ENCODE assay signal across 21 cellular contexts in genomic region chr2:65671670-65672069, GRCh38.
DNase-seq lines count a peak whose midpoint lies in the region; TF ChIP-seq lines count a peak whose summit lies in the region.
"Had no signal": no experiment of that assay in that cellular context is flagged by ENCODE, and none has a peak within 500 bp of the region (broad histone marks: within the 10 kb centered on the region; RNA-seq: fewer than 3 reads in every experiment).

No MANE protein-coding gene starts in this region.

- H2AFZ ChIP-seq in H9 (ENCODE audit: low read length) (no peak overlapping the region), OCI-LY3 (ENCODE audit: low read depth, low read length) (no peak overlapping the region), neuronal stem cell (ENCODE audit: low read length) (no peak overlapping the region)

- TF ChIP-seq CTCF in GM12873 (IDR thresholded peaks at IDR 0.05; ENCODE audit: insufficient read depth, low read depth, low read length, missing control alignments) (peak; percentile 28), H9 (conservative IDR thresholded peaks at IDR 0.05) (peak; percentile 34; the same call in 2 of the 3 replicates), OCI-LY3 (IDR thresholded peaks at IDR 0.05; ENCODE audit: low read depth, low read length) (peak; percentile 18; the same call in 1 of the 2 replicates)

- H4K91ac ChIP-seq in H9 (ENCODE audit: insufficient read length, low read depth, low read length) (no peak overlapping the region), neuronal stem cell (ENCODE audit: low read depth, low read length, poor library complexity) (no peak overlapping the region)

- H3K14ac ChIP-seq in H9 (ENCODE audit: insufficient read depth, low read length), result no peak overlapping the region
- no peak overlapping the region for H3K14ac ChIP-seq in neuronal stem cell (ENCODE audit: low read length)

- DNase-seq in H9 (no peak), neuronal stem cell (ENCODE audit: low spot score) (no peak), GM19240 (ENCODE audit: insufficient read length, low spot score) (no peak)
- no peak for DNase-seq in stimulated activated CD4-positive, alpha-beta T cell treated with anti-CD3 and anti-CD28 coated beads, Interleukin-12 subunit alpha, Interleukin-12 subunit beta, amount 100 ng/mL, for 4 hours
- DNase-seq in CD4-positive, alpha-beta memory T cell, result no peak
- DNase-seq: CD4-positive, CD25-positive, alpha-beta regulatory T cell; COR-L47; DMS 273 treated with DMSO at 0.1 percent for 48 hours; KBM-7; MM.1S; NCI-H1048; NCI-H1417 treated with DMSO at 0.1 percent for 48 hours; NCI-H187; NCI-H2107; NCI-H446 treated with DMSO at 0.1 percent for 48 hours; PC-3; RPMI8226; SHP77; T-helper 17 cell had no signal

- H3K36me3 ChIP-seq in OCI-LY3 (replicated peaks; ENCODE audit: low read depth, low read length) (peaks cover 3% of the 10 kb centered on the region), neuronal stem cell (replicated peaks in 1 of 2; ENCODE audit: control insufficient read depth in 2 of 2, insufficient read depth in 2 of 2, low read length in 2 of 2) (no peaks in the 10 kb centered on the region)
- no peaks in the 10 kb centered on the region for H3K36me3 ChIP-seq in CD4-positive, alpha-beta memory T cell (ENCODE audit: insufficient read depth, low read length)

- no peaks in the 10 kb centered on the region for H3K23me2 ChIP-seq in H9 (ENCODE audit: insufficient read length, low read depth, low read length, poor library complexity, severe bottlenecking)

- H2BK120ac ChIP-seq in H9 (ENCODE audit: low read depth, low read length, poor library complexity, severe bottlenecking), result no peak overlapping the region
- no peak overlapping the region for H2BK120ac ChIP-seq in neuronal stem cell (ENCODE audit: low read depth, low read length)

- no peaks in the 10 kb centered on the region for H3K79me1 ChIP-seq in H9 (ENCODE audit: insufficient read depth, low read depth, low read length, poor library complexity, severe bottlenecking)
- H3K79me1 ChIP-seq in neuronal stem cell (ENCODE audit: low read depth, low read length), result no peaks in the 10 kb centered on the region

- H3K4me1 ChIP-seq in H9 (ENCODE audit: insufficient read depth, low read length), result no peaks in the 10 kb centered on the region; the same call in 1 of the 2 replicates
- peaks cover 1% of the 10 kb centered on the region for H3K4me1 ChIP-seq in OCI-LY3 (ENCODE audit: low read length)
- peaks cover 0 to 3% of the 10 kb centered on the region in 2 donors for H3K4me1 ChIP-seq in neuronal stem cell (ENCODE audit: control insufficient read depth in 2 of 2, insufficient read depth in 1 of 2, low read depth in 1 of 2, low read length in 2 of 2)
- H3K4me1 ChIP-seq in CD4-positive, alpha-beta memory T cell (ENCODE audit: insufficient read depth, low read length), result no peaks in the 10 kb centered on the region

- no peaks in the 10 kb centered on the region for H3K27me3 ChIP-seq in H9 (ENCODE audit: insufficient read depth, low read length)
- H3K27me3 ChIP-seq in OCI-LY3 (ENCODE audit: low read depth, low read length), result no peaks in the 10 kb centered on the region
- no peaks in the 10 kb centered on the region for H3K27me3 ChIP-seq in neuronal stem cell (ENCODE audit: control insufficient read depth in 3 of 3, insufficient read depth in 3 of 3, low read depth in 1 of 3, low read length in 3 of 3)
- no peaks in the 10 kb centered on the region for H3K27me3 ChIP-seq in CD4-positive, alpha-beta memory T cell (ENCODE audit: insufficient read depth, low read length)

- POLR2A ChIA-PET in CD4-positive, alpha-beta memory T cell (lab: Charles Lee; ENCODE audit: partially characterized antibody), result no interaction called here

- H3K9me3 Mint-ChIP-seq in H9, result peaks cover 27 to 30% of the 10 kb centered on the region in 2 experiments
- peaks cover 6 to 39% (median 15%) of the 10 kb centered on the region in 8 donors for H3K9me3 Mint-ChIP-seq in CD4-positive, alpha-beta memory T cell

- H3K4me3 ChIP-seq in OCI-LY3 (ENCODE audit: low read length), result no peak overlapping the region
- no peak overlapping the region for H3K4me3 ChIP-seq in neuronal stem cell (ENCODE audit: low read length in 2 of 2)
- H3K4me3 ChIP-seq in CD4-positive, alpha-beta memory T cell (ENCODE audit: low read length in 2 of 2), result no peak overlapping the region

- no peak overlapping the region for H3K9ac ChIP-seq in H9 (ENCODE audit: extremely low read depth, insufficient read length, low read length)
- no peak overlapping the region for H3K9ac ChIP-seq in OCI-LY3 (ENCODE audit: low read length)
- H3K9ac ChIP-seq in neuronal stem cell (ENCODE audit: low read depth, low read length, poor library complexity), result no peak overlapping the region

- H3K4me3 Mint-ChIP-seq in H9, result no peak overlapping the region
- no peak overlapping the region for H3K4me3 Mint-ChIP-seq in CD4-positive, alpha-beta memory T cell
- H3K4me3 Mint-ChIP-seq: CD4-positive, CD25-positive, alpha-beta regulatory T cell; T-helper 17 cell had no signal

- no peak overlapping the region for H2BK12ac ChIP-seq in H9 (ENCODE audit: insufficient read length, low read depth, low read length)
- no peak overlapping the region for H2BK12ac ChIP-seq in neuronal stem cell (ENCODE audit: low read length)

- peaks cover 7% of the 10 kb centered on the region for H3K27me3 Mint-ChIP-seq in H9 (ENCODE audit: low read depth)
- peaks cover 0 to 4% of the 10 kb centered on the region in 2 donors for H3K27me3 Mint-ChIP-seq in CD4-positive, alpha-beta memory T cell

- H3K4ac ChIP-seq in H9 (ENCODE audit: low read depth, low read length), result no peak overlapping the region
- no peak overlapping the region for H3K4ac ChIP-seq in neuronal stem cell (ENCODE audit: low read length)

- H2BK15ac ChIP-seq in H9 (ENCODE audit: low read depth, low read length) (no peak overlapping the region), neuronal stem cell (ENCODE audit: low read length) (no peak overlapping the region)

- no peak overlapping the region for H4K8ac ChIP-seq in H9 (replicated peaks; ENCODE audit: insufficient read length, low read depth, low read length)
- no peak overlapping the region for H4K8ac ChIP-seq in neuronal stem cell (ENCODE audit: low read depth, low read length)

- no peak overlapping the region for H2BK20ac ChIP-seq in H9 (ENCODE audit: low read depth, low read length, poor library complexity, severe bottlenecking)

- no peak overlapping the region for H4K5ac ChIP-seq in H9 (ENCODE audit: insufficient read length, low read depth, low read length)

- no peak overlapping the region for H3K18ac ChIP-seq in H9 (ENCODE audit: insufficient read length, low read depth, low read length)
- H3K18ac ChIP-seq in neuronal stem cell (ENCODE audit: low read length), result peak overlapping the region; percentile 35

- no peak overlapping the region for H2AK5ac ChIP-seq in H9 (ENCODE audit: insufficient read length, low read length)
- H2AK5ac ChIP-seq in neuronal stem cell (ENCODE audit: low read depth, low read length), result no peak overlapping the region

- no peaks in the 10 kb centered on the region for H3K79me2 ChIP-seq in H9 (ENCODE audit: insufficient read depth, low read length)
- H3K79me2 ChIP-seq in OCI-LY3 (ENCODE audit: low read length), result no peaks in the 10 kb centered on the region

- CTCF ChIA-PET in CD4-positive, alpha-beta memory T cell (lab: Charles Lee; ENCODE audit: partially characterized antibody), result no interaction called here

- no peak overlapping the region for H2BK5ac ChIP-seq in H9 (ENCODE audit: insufficient read length, low read length)
- no peak overlapping the region for H2BK5ac ChIP-seq in neuronal stem cell (ENCODE audit: low read length)

- H3K56ac ChIP-seq in H9 (ENCODE audit: insufficient read length, low read depth, low read length), result no peak overlapping the region

- H4K20me1 ChIP-seq in H9 (ENCODE audit: control insufficient read depth, insufficient read depth, insufficient read length) (no peaks in the 10 kb centered on the region), OCI-LY3 (ENCODE audit: insufficient read depth, low read length) (no peaks in the 10 kb centered on the region)

- H3K36me3 Mint-ChIP-seq in H9 (ENCODE audit: insufficient read depth in 1 of 3, low read depth in 3 of 3), result peaks cover 8 to 37% (median 16%) of the 10 kb centered on the region in 3 experiments; a peak in 6 of 7 replicates
- H3K36me3 Mint-ChIP-seq in CD4-positive, alpha-beta memory T cell, result no peaks in the 10 kb centered on the region
- H3K36me3 Mint-ChIP-seq: CD4-positive, CD25-positive, alpha-beta regulatory T cell had no signal

- no peak overlapping the region for H3K27ac Mint-ChIP-seq in H9
- H3K27ac Mint-ChIP-seq in CD4-positive, alpha-beta memory T cell, result peak overlapping the region in 1 of 7 donors; percentile 19
- H3K27ac Mint-ChIP-seq: CD4-positive, CD25-positive, alpha-beta regulatory T cell; T-helper 17 cell had no signal

- H3T11ph ChIP-seq in H9 (ENCODE audit: low read length), result no peak overlapping the region

- no CpG with 5 or more reads among the region's 1 CpG for WGBS in H9 (ENCODE audit: extremely low coverage, insufficient read length, low lambda C conversion rate)
- no CpG with 5 or more reads among the region's 1 CpG for WGBS in neuronal stem cell (ENCODE audit: extremely low coverage in 2 of 2, insufficient read length in 2 of 2, insufficient replicate concordance in 1 of 2), 2 donors

- no peak overlapping the region for H3K23ac ChIP-seq in H9 (ENCODE audit: insufficient read length, low read depth, low read length)
- no peak overlapping the region for H3K23ac ChIP-seq in neuronal stem cell (ENCODE audit: low read depth, low read length, poor library complexity)

- H3K9me3 ChIP-seq in H9 (ENCODE audit: control insufficient read depth, low read depth, low read length) (peaks cover 10% of the 10 kb centered on the region), OCI-LY3 (ENCODE audit: insufficient read depth, low read length) (peaks cover 13% of the 10 kb centered on the region; the same call in 1 of the 2 replicates), neuronal stem cell (replicated peaks in 1 of 2; ENCODE audit: control insufficient read depth in 2 of 2, insufficient read depth in 1 of 2, low read depth in 1 of 2, low read length in 2 of 2) (peaks cover 0 to 10% of the 10 kb centered on the region in 2 donors)
- H3K9me3 ChIP-seq in CD4-positive, alpha-beta memory T cell (ENCODE audit: control insufficient read depth in 1 of 2, low read length in 2 of 2), result no peaks in the 10 kb centered on the region

- peaks cover 5% of the 10 kb centered on the region in 2 experiments for H3K4me1 Mint-ChIP-seq in H9
- H3K4me1 Mint-ChIP-seq in CD4-positive, alpha-beta memory T cell, result no peaks in the 10 kb centered on the region
- H3K4me1 Mint-ChIP-seq: CD4-positive, CD25-positive, alpha-beta regulatory T cell; T-helper 17 cell had no signal

- intact Hi-C loops in CD4-positive, alpha-beta memory T cell (cut with micrococcal nuclease), result no loop called here

- H3K27ac ChIP-seq in H9 (ENCODE audit: insufficient read length, low read depth, low read length), result no peak overlapping the region
- H3K27ac ChIP-seq in OCI-LY3 (ENCODE audit: low read length), result no peak overlapping the region
- no peak overlapping the region for H3K27ac ChIP-seq in neuronal stem cell (replicated peaks; ENCODE audit: low read length)
- no peak overlapping the region for H3K27ac ChIP-seq in CD4-positive, alpha-beta memory T cell (ENCODE audit: low read depth, low read length)

- no peak overlapping the region for H3K4me2 ChIP-seq in H9 (ENCODE audit: insufficient read depth, insufficient read length, low read length)
- no peak overlapping the region for H3K4me2 ChIP-seq in OCI-LY3 (ENCODE audit: low read length)
- no peak overlapping the region for H3K4me2 ChIP-seq in neuronal stem cell (ENCODE audit: insufficient read depth, low read length, poor library complexity, severe bottlenecking)
